Comparison of ENCODE assay signal across 21 cellular contexts in genomic region chr11:125952559-125952958, GRCh38. TPM values are rescaled to one million over a fixed set of nuclear protein-coding genes. Genes with fewer than 3 reads are reported as not detected.
A peak's percentile ranks its signal among the peaks of the same experiment; 100 is the strongest.
DNase-seq lines count a peak whose midpoint lies in the region; ATAC-seq, FAIRE-seq and TF ChIP-seq lines count a peak whose summit lies in the region.
"Had no signal": no experiment of that assay in that cellular context is flagged by ENCODE, and none has a peak within 500 bp of the region (broad histone marks: within the 10 kb centered on the region; RNA-seq: fewer than 3 reads in every experiment).

No MANE protein-coding gene starts in this region.

- ATAC-seq in pancreas (peak in 3 of 4 donors; percentile 32 to 58 (median 50)), GM19455 (IDR thresholded peaks at IDR 0.05; ENCODE audit: unreplicated experiment) (no peak), HG02759 (IDR thresholded peaks at IDR 0.05; ENCODE audit: unreplicated experiment) (no peak)
- ATAC-seq: A549, K562, Panc1 had no signal

- intact Hi-C loops in pancreas (cut with DNase I), result no loop called here

- no peaks in the 10 kb centered on the region for H3K9me3 ChIP-seq in pancreas
- H3K9me3 ChIP-seq: A549, SK-N-SH had no signal

- WGBS in pancreas, 2 donors, result 20 to 26% methylated on average over 2 of the region's 2 CpGs

- peaks cover 0 to 7% (median 7%) of the 10 kb centered on the region in 3 donors for H3K4me1 ChIP-seq in pancreas
- H3K4me1 ChIP-seq: A549 had no signal

- H3K4me3 ChIP-seq in pancreas, result no peak overlapping the region
- H3K4me3 ChIP-seq: A549, K562 had no signal

- H3K36me3 ChIP-seq in pancreas, result no peaks in the 10 kb centered on the region

- POLR2A ChIA-PET in RWPE1 (lab: Yijun Ruan, JAX; ENCODE audit: low non-redundant PET), result no interaction called here

- no peak for FAIRE-seq in pancreas (lab: Jason Lieb, UNC)
- FAIRE-seq: A549, GM12892, K562 had no signal

- CTCF ChIA-PET in RWPE1 (lab: Yijun Ruan, JAX), result interaction anchor here (0.6 kb wide), 1 partner anchor 10 kb away, joined by 4 read pairs; no protein-coding TSS in a partner anchor

- H3K27ac ChIP-seq in C4-2B (peak overlapping the region; percentile 14; the same call in 1 of the 2 replicates), RWPE1 (peak overlapping the region; percentile 94), epithelial cell of prostate (peak overlapping the region; percentile 51), pancreas (peak overlapping the region in 3 of 4 donors; percentile 12 to 72 (median 69))
- H3K27ac ChIP-seq: A549 had no signal

- H3K27me3 ChIP-seq in pancreas, result no peaks in the 10 kb centered on the region

- no peak for TF ChIP-seq CTCF in C4-2B (conservative IDR thresholded peaks at IDR 0.05)
- TF ChIP-seq CTCF in RWPE1 (conservative IDR thresholded peaks at IDR 0.05; ENCODE audit: low read depth), result no peak
- TF ChIP-seq CTCF in pancreas (IDR thresholded peaks at IDR 0.05), result no peak

- DNase-seq in RWPE1 (ENCODE audit: low spot score) (no peak), epithelial cell of prostate (ENCODE audit: low read depth, low spot score) (no peak), pancreas (no peak), HuH-7 (ENCODE audit: low spot score) (no peak)
- DNase-seq in activated CD4-positive, alpha-beta T cell treated with anti-CD3 and anti-CD28 coated beads for 1 hour, result no peak
- DNase-seq: HFFc6, NCI-H1417 treated with DMSO at 0.1 percent for 48 hours, NCI-H2171 treated with DMSO at 0.1 percent for 48 hours, NCI-H510A, NCI-H82, SHP77 had no signal

RNA-seq across cellular contexts. Expression of gene VSIG10L2, which starts 6.7 kb away (rescaled TPM):
- under 1 TPM in 2 of 6 donors, not detected in 4; 0.28 to 0.52 TPM for total RNA-seq in pancreas
- under 1 TPM; 0.14 to 0.15 TPM for polyA plus RNA-seq in pancreas
- total RNA-seq: Daoy, H4, HFFc6, K562 had no signal
- polyA plus RNA-seq: A549, K562 had no signal

RNA-seq across cellular contexts. Expression of gene DDX25, which starts 48.3 kb away (rescaled TPM):
- total RNA-seq in pancreas, result under 1 TPM; 0.41 to 0.98 (median 0.64) TPM
- 1 to 10 TPM in 1 of 2 donors, under 1 TPM in 1; 0.49 to 7.1 TPM for polyA plus RNA-seq in pancreas
- total RNA-seq: H4, HFFc6, K562 had no signal
- polyA plus RNA-seq: K562 had no signal

RNA-seq across cellular contexts. Expression of gene PUS3, which starts 49.6 kb away (rescaled TPM):
- 10 to 100 TPM in 4 of 6 donors, 1 to 10 TPM in 2; 8.9 to 17.9 (median 11.5) TPM for total RNA-seq in pancreas
- 10 to 100 TPM in 1 of 2 donors, 1 to 10 TPM in 1; 10.0 to 10.6 TPM for polyA plus RNA-seq in pancreas

Comparison
In these comparisons a context has a peak if more than half of its experiments do, and no peak if none do; other contexts are left out.
1. H3K27ac ChIP-seq: peak in every context shown above with its lines; median percentile 94 in RWPE1; 69 in pancreas; 51 in epithelial cell of prostate; 14 in C4-2B.
2. ATAC-seq: peak in pancreas (3 of 4); none in GM19455 (single experiment) and HG02759 (single experiment).